ENCODE assay signal across 8 cellular contexts in genomic region chr9:87497604-87498045, GRCh38. TPM values are rescaled to one million over a fixed set of nuclear protein-coding genes. Genes with fewer than 3 reads are reported as not detected.
A peak's percentile ranks its signal among the peaks of the same experiment; 100 is the strongest.
DNase-seq lines count a peak whose midpoint lies in the region; ATAC-seq, FAIRE-seq and TF ChIP-seq lines count a peak whose summit lies in the region.

DAPK1 (plus strand) TSS chr9:87497867; CDS start chr9:87499078, 1,211 bp downstream.

- peak within 1 kb of the TSS; percentile 98 for H2AFZ ChIP-seq in endothelial cell of umbilical vein (ENCODE audit: low read depth, low read length)

- peak in 1 of 2 donors; percentile 23 for TF ChIP-seq EP300 in tibial nerve (IDR thresholded peaks at IDR 0.05)

- DNase-seq in AG08396 (ENCODE audit: low spot score) (peak; percentile 49), SK-N-MC (ENCODE audit: low read depth, low spot score) (no peak), endothelial cell of umbilical vein (ENCODE audit: low read depth, low spot score) (peak; percentile 84), mesenteric fat pad (ENCODE audit: low spot score) (peak; percentile 91), tibial nerve (ENCODE audit: low spot score in 2 of 2) (peak; percentile 30 to 40), DMS79 treated with DMSO at 0.1 percent for 48 hours (lab: John Stamatoyannopoulos, UW) (no peak)

- FAIRE-seq in endothelial cell of umbilical vein (lab: Jason Lieb, UNC), result peak; percentile 43

- H3K4me3 ChIP-seq in SK-N-MC, result peak within 1 kb of the TSS; percentile 95
- peak within 1 kb of the TSS; percentile 72 to 93 (median 77) for H3K4me3 ChIP-seq in endothelial cell of umbilical vein (replicated peaks in 1 of 3; ENCODE audit: insufficient read depth in 1 of 3, low read depth in 1 of 3, low read length in 3 of 3)
- peak within 1 kb of the TSS; percentile 35 to 75 (median 66) for H3K4me3 ChIP-seq in tibial nerve

- H4K20me1 ChIP-seq in endothelial cell of umbilical vein (replicated peaks; ENCODE audit: control insufficient read depth, extremely low read depth, insufficient read depth, low read length), result no peaks in the 10 kb centered on the region

- peak within 1 kb of the TSS; percentile 89 for H3K9ac ChIP-seq in SK-N-MC (ENCODE audit: insufficient read length)
- H3K9ac ChIP-seq in endothelial cell of umbilical vein (replicated peaks; ENCODE audit: extremely low read depth, insufficient read depth, low read length), result peak within 1 kb of the TSS; percentile 84

- TF ChIP-seq CTCF in endothelial cell of umbilical vein (IDR thresholded peaks at IDR 0.05; ENCODE audit: extremely low read depth in 1 of 2, insufficient read depth in 1 of 2, low read depth in 1 of 2, low read length in 2 of 2) (peak; percentile 9 to 42), tibial nerve (IDR thresholded peaks at IDR 0.05) (peak in 1 of 5 experiments; percentile 15)

- H3K36me3 ChIP-seq in SK-N-MC (ENCODE audit: insufficient read depth, low read length) (peaks cover 23% of the 10 kb centered on the region), endothelial cell of umbilical vein (ENCODE audit: control insufficient read depth in 2 of 2, extremely low read depth in 1 of 2, insufficient read depth in 2 of 2, low read length in 2 of 2) (no peaks in the 10 kb centered on the region), tibial nerve (no peaks in the 10 kb centered on the region)

- ATAC-seq in GM18502 (IDR thresholded peaks at IDR 0.05; ENCODE audit: poor library complexity, unreplicated experiment), result peak; percentile 69
- ATAC-seq in HG03159 (IDR thresholded peaks at IDR 0.05; ENCODE audit: unreplicated experiment), result peak; percentile 54

- POLR2A ChIA-PET in endothelial cell of umbilical vein (lab: Charles Lee), result interaction anchor here (0.6 to 1.5 kb wide), 3 partner anchors 12 to 146 kb away, joined by 3 read pairs; no protein-coding TSS in a partner anchor

- H3K27me3 ChIP-seq in endothelial cell of umbilical vein (ENCODE audit: control insufficient read depth in 2 of 2, insufficient read depth in 2 of 2, low read length in 2 of 2) (no peaks in the 10 kb centered on the region), tibial nerve (peaks cover 0 to 10% of the 10 kb centered on the region in 2 donors)

- peaks cover 35% of the 10 kb centered on the region for H3K79me2 ChIP-seq in endothelial cell of umbilical vein (ENCODE audit: control insufficient read depth, insufficient read depth, low read length)

- no peaks in the 10 kb centered on the region for H3K9me1 ChIP-seq in endothelial cell of umbilical vein (replicated peaks; ENCODE audit: control insufficient read depth, extremely low read depth, insufficient read depth, low read length)

- intact Hi-C loops in endothelial cell of umbilical vein (cut with micrococcal nuclease), result loop anchor here (1.0 to 10.0 kb wide), 9 partner anchors 19 to 317 kb away; partner anchors contain the start of gene CTSL

- CTCF ChIA-PET in endothelial cell of umbilical vein (lab: Charles Lee), result interaction anchor here (0.6 to 3.7 kb wide), 26 partner anchors 9 to 180 kb away, joined by 3 to 27 read pairs (median 3); no protein-coding TSS in a partner anchor

- peak within 1 kb of the TSS; percentile 68 for H3K27ac ChIP-seq in SK-N-MC
- peak within 1 kb of the TSS; percentile 78 for H3K27ac ChIP-seq in endothelial cell of umbilical vein (ENCODE audit: insufficient read depth, low read depth, low read length)
- peak within 1 kb of the TSS in 3 of 4 donors; percentile 81 to 88 (median 81) for H3K27ac ChIP-seq in tibial nerve

- H3K4me1 ChIP-seq in endothelial cell of umbilical vein (ENCODE audit: control insufficient read depth, extremely low read depth, insufficient read depth, low read length), result peaks cover 35% of the 10 kb centered on the region
- H3K4me1 ChIP-seq in tibial nerve, result peaks cover 0 to 47% (median 0%) of the 10 kb centered on the region in 4 donors

- peak within 1 kb of the TSS; percentile 99 for H3K4me2 ChIP-seq in endothelial cell of umbilical vein (ENCODE audit: insufficient read depth, low read length)

- H3K9me3 ChIP-seq in SK-N-MC (ENCODE audit: low read depth, low read length), result no peaks in the 10 kb centered on the region
- no peaks in the 10 kb centered on the region for H3K9me3 ChIP-seq in endothelial cell of umbilical vein (replicated peaks; ENCODE audit: control insufficient read depth, insufficient read depth, low read length)
- H3K9me3 ChIP-seq in tibial nerve, result no peaks in the 10 kb centered on the region

- dilution Hi-C loops in endothelial cell of umbilical vein (cut with MboI; ENCODE audit: extremely low pct_ligation_motif_present, low sequenced_read_pairs), result no loop called here

- WGBS in tibial nerve, 2 donors, result 0 to 1% methylated on average over 23 to 27 of the region's 55 CpGs

- no TSS peak for BruUV-seq in endothelial cell of umbilical vein (replicated peaks; lab: Mats Ljungman, UMichigan)

- peak; percentile 71 for TF ChIP-seq POLR2A in endothelial cell of umbilical vein (IDR thresholded peaks at IDR 0.05; ENCODE audit: low read depth, low read length)
- TF ChIP-seq POLR2A in tibial nerve (IDR thresholded peaks at IDR 0.05), result peak in 1 of 2 donors; percentile 34

TF ChIP-seq in endothelial cell of umbilical vein, 7 proteins besides CTCF, POLR2A, EP300 and RAD21:
- no peak for TF ChIP-seq FOS (IDR thresholded peaks at IDR 0.05; ENCODE audit: borderline replicate concordance, insufficient read depth, low read length)
- peak; percentile 79 for TF ChIP-seq POLR2AphosphoS5 (IDR thresholded peaks at IDR 0.05; ENCODE audit: insufficient read depth, low read depth, low read length)

RNA-seq across cellular contexts. Expression of gene DAPK1, which starts in this region (rescaled TPM):
- total RNA-seq in endothelial cell of umbilical vein (93.4 and 119 TPM in 2 replicates), mesenteric fat pad (38.3 TPM), tibial nerve (10 to 100 TPM; 58.8 to 97.3 (median 64.2) TPM)
- polyA plus RNA-seq in endothelial cell of umbilical vein, result 56.7 and 58.9 TPM in 2 replicates
- polyA plus RNA-seq in endothelial cell of umbilical vein (2011; cell fraction: cytosol; rRNA removed), result 49.4 and 50.2 TPM in 2 replicates
- polyA plus RNA-seq in endothelial cell of umbilical vein (2011; cell fraction: nucleus; rRNA removed), result 207 and 208 TPM in 2 replicates
- 43.2 and 48.0 TPM in 2 replicates for polyA plus RNA-seq in endothelial cell of umbilical vein (2012)
- 214 and 217 TPM in 2 replicates for polyA minus RNA-seq in endothelial cell of umbilical vein
- polyA minus RNA-seq in endothelial cell of umbilical vein (2011; cell fraction: cytosol; rRNA and poly(A)+ RNA removed), result 3.2 TPM
- polyA minus RNA-seq in endothelial cell of umbilical vein (2011; cell fraction: nucleus; rRNA and poly(A)+ RNA removed), result 218 and 257 TPM in 2 replicates

Comparison
In these comparisons a context has a peak if more than half of its experiments do, and no peak if none do; other contexts are left out.
1. DNase-seq: peak in AG08396 (single experiment), endothelial cell of umbilical vein (single experiment), mesenteric fat pad (single experiment) and tibial nerve (2 of 2); none in SK-N-MC (single experiment) and DMS79 treated with DMSO at 0.1 percent for 48 hours (single experiment).
2. Peak in every context shown above with its lines, with median percentiles within 50 percentile points of each other: H3K27ac ChIP-seq and H3K4me3 ChIP-seq.